ENCODE assay signal across 9 cellular contexts in the genomic region with DNA sequence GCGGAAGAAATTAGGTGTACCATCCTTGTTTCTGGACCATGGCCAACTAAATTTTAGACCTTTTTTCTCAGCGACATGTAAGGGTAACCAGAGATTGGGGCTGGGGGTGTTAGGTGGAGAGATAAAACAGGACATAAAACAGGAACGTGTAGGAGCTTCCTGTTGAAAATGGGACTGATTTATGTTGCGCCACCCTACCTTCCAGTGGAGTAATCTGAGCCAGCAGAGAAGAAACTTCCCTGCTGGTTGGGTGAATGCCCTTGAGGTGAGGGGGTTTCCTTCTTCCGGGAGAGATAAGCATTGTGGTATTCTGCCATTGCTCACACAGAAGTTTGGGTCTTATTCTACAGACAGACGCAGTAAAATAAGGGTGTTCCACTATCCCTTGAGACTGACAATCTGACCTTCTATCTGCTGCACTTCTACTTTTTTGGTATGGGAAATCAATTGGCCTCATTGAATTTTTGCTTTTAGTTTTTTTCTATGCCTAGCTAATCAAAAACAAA. TPM values are rescaled to one million over a fixed set of nuclear protein-coding genes. Genes with fewer than 3 reads are reported as not detected.
A peak's percentile ranks its signal among the peaks of the same experiment; 100 is the strongest.
DNase-seq lines count a peak whose midpoint lies in the region; ATAC-seq and TF ChIP-seq lines count a peak whose summit lies in the region.
"Had no signal": no experiment of that assay in that cellular context is flagged by ENCODE, and none has a peak within 500 bp of the region (broad histone marks: within the 10 kb centered on the region; RNA-seq: fewer than 3 reads in every experiment).

No MANE protein-coding gene starts in this region.

- H3K36me3 ChIP-seq in DND-41 (ENCODE audit: insufficient read depth, low read length) (no peaks in the 10 kb centered on the region; the same call in 1 of the 2 replicates), HUES64 (ENCODE audit: insufficient read depth, low read length) (no peaks in the 10 kb centered on the region), uterus (no peaks in the 10 kb centered on the region), upper lobe of right lung (no peaks in the 10 kb centered on the region)
- H3K36me3 ChIP-seq: upper lobe of left lung had no signal

- no peaks in the 10 kb centered on the region for H3K27me3 Mint-ChIP-seq in activated T-helper 2 cell treated with anti-CD3 and anti-CD28 coated beads, Interferon-gamma antibody, Interleukin-2, Interleukin-4, amounts not matched to agents 10 μg/mL and 5 μg/mL and 100 μg/mL, durations not matched to agents 14 hours and 24 hours and 36 hours (ENCODE audit: low read depth)

- H3K4me3 ChIP-seq in DND-41 (ENCODE audit: low read depth in 1 of 2, low read length in 2 of 2), result peak overlapping the region in 1 of 2 experiments; percentile 1; a peak in 1 of 4 replicates
- H3K4me3 ChIP-seq in HUES64 (ENCODE audit: low read length), result peak overlapping the region; percentile 20
- H3K4me3 ChIP-seq in uterus, result no peak overlapping the region
- H3K4me3 ChIP-seq in upper lobe of right lung, result no peak overlapping the region
- H3K4me3 ChIP-seq: upper lobe of left lung had no signal

- no peak for TF ChIP-seq CTCF in DND-41 (IDR thresholded peaks at IDR 0.05; ENCODE audit: borderline replicate concordance, extremely low read depth, low read length, poor library complexity, severe bottlenecking)
- no peak for TF ChIP-seq CTCF in uterus (IDR thresholded peaks at IDR 0.05)
- TF ChIP-seq CTCF in upper lobe of right lung (IDR thresholded peaks at IDR 0.05), result no peak

- TF ChIP-seq POLR2A in uterus (IDR thresholded peaks at IDR 0.05), result no peak

- peak overlapping the region; percentile 60 for H3K27ac Mint-ChIP-seq in activated T-helper 2 cell treated with anti-CD3 and anti-CD28 coated beads, Interferon-gamma antibody, Interleukin-2, Interleukin-4, amounts not matched to agents 10 μg/mL and 5 μg/mL and 100 μg/mL, durations not matched to agents 14 hours and 24 hours and 36 hours

- peak overlapping the region; percentile 63 for H3K4me3 Mint-ChIP-seq in activated T-helper 2 cell treated with anti-CD3 and anti-CD28 coated beads, Interferon-gamma antibody, Interleukin-2, Interleukin-4, amounts not matched to agents 10 μg/mL and 5 μg/mL and 100 μg/mL, durations not matched to agents 14 hours and 24 hours and 36 hours (ENCODE audit: low read depth)

- H3K9ac ChIP-seq in DND-41 (ENCODE audit: low read depth, low read length), result no peak overlapping the region
- no peak overlapping the region for H3K9ac ChIP-seq in HUES64 (ENCODE audit: low read depth, low read length)

- peaks cover 21% of the 10 kb centered on the region; the same call in 1 of the 2 replicates for H4K20me1 ChIP-seq in DND-41 (ENCODE audit: insufficient read depth, low read length)

- peaks cover 73% of the 10 kb centered on the region for H3K4me1 ChIP-seq in DND-41 (ENCODE audit: insufficient read depth, low read length)
- peaks cover 50% of the 10 kb centered on the region for H3K4me1 ChIP-seq in HUES64 (ENCODE audit: insufficient read depth, low read length)
- H3K4me1 ChIP-seq in uterus, result no peaks in the 10 kb centered on the region
- H3K4me1 ChIP-seq in upper lobe of right lung, result peaks cover 26% of the 10 kb centered on the region

- intact Hi-C loops in activated T-helper 2 cell treated with anti-CD3 and anti-CD28 coated beads, Interferon-gamma antibody, Interleukin-2, Interleukin-4, amounts not matched to agents 10 μg/mL and 5 μg/mL and 100 μg/mL, durations not matched to agents 14 hours and 24 hours and 36 hours (cut with micrococcal nuclease), result loop anchor here (1.0 to 10.0 kb wide), 7 partner anchors 8 to 1560 kb away; a partner anchor contains a TSS
- intact Hi-C loops in uterus (cut with DNase I; ENCODE audit: low total_unique reads), result no loop called here
- intact Hi-C loops in upper lobe of right lung (cut with DNase I), result no loop called here
- intact Hi-C loops in Right ventricle myocardium superior (cut with DNase I), result loop anchor here (10.0 kb wide), 1 partner anchor 210 kb away; no protein-coding TSS in a partner anchor

- 47% methylated on average over 6 of the region's 6 CpGs for WGBS in HUES64

- H3K4me2 ChIP-seq in DND-41 (ENCODE audit: insufficient read depth, low read length), result peak overlapping the region; percentile 35; the same call in 1 of the 2 replicates

- H3K9me3 Mint-ChIP-seq in activated T-helper 2 cell treated with anti-CD3 and anti-CD28 coated beads, Interferon-gamma antibody, Interleukin-2, Interleukin-4, amounts not matched to agents 10 μg/mL and 5 μg/mL and 100 μg/mL, durations not matched to agents 14 hours and 24 hours and 36 hours, result no peaks in the 10 kb centered on the region

- peaks cover 86% of the 10 kb centered on the region for H3K79me2 ChIP-seq in DND-41 (ENCODE audit: insufficient read depth, low read length)

- ATAC-seq in DND-41 (ENCODE audit: insufficient read depth, low read depth) (no peak; the same call in 2 of the 3 replicates), upper lobe of right lung (no peak), Right ventricle myocardium superior (ENCODE audit: poor library complexity) (no peak)

- H2AFZ ChIP-seq in DND-41 (ENCODE audit: low read depth, low read length), result no peak overlapping the region

- peaks cover 61% of the 10 kb centered on the region for H3K4me1 Mint-ChIP-seq in activated T-helper 2 cell treated with anti-CD3 and anti-CD28 coated beads, Interferon-gamma antibody, Interleukin-2, Interleukin-4, amounts not matched to agents 10 μg/mL and 5 μg/mL and 100 μg/mL, durations not matched to agents 14 hours and 24 hours and 36 hours (ENCODE audit: low read depth)

- no peaks in the 10 kb centered on the region for H3K9me3 ChIP-seq in DND-41 (ENCODE audit: insufficient read depth, low read length, severe bottlenecking)
- H3K9me3 ChIP-seq in HUES64 (ENCODE audit: insufficient read depth, low read depth, low read length), result no peaks in the 10 kb centered on the region
- H3K9me3 ChIP-seq in uterus, result no peaks in the 10 kb centered on the region
- no peaks in the 10 kb centered on the region for H3K9me3 ChIP-seq in upper lobe of right lung
- H3K9me3 ChIP-seq: upper lobe of left lung had no signal

- H3K36me3 Mint-ChIP-seq in activated T-helper 2 cell treated with anti-CD3 and anti-CD28 coated beads, Interferon-gamma antibody, Interleukin-2, Interleukin-4, amounts not matched to agents 10 μg/mL and 5 μg/mL and 100 μg/mL, durations not matched to agents 14 hours and 24 hours and 36 hours (ENCODE audit: low read depth), result peaks cover 53% of the 10 kb centered on the region

- DNase-seq in DND-41 (peak; percentile 58), medulla oblongata (ENCODE audit: extremely low spot score) (peak; percentile 20), uterus (no peak), upper lobe of right lung (no peak), C1 segment of cervical spinal cord (lab: John Stamatoyannopoulos, UW) (no peak), Right ventricle myocardium superior (no peak)
- DNase-seq in activated T-helper 2 cell treated with anti-CD3 and anti-CD28 coated beads, Interferon-gamma antibody, Interleukin-2, Interleukin-4, amounts not matched to agents 10 μg/mL and 5 μg/mL and 100 μg/mL, durations not matched to agents 14 hours and 24 hours and 36 hours (ENCODE audit: low spot score), result peak; percentile 47

- no peak overlapping the region for H3K27ac ChIP-seq in DND-41 (ENCODE audit: low read length)
- peak overlapping the region; percentile 61 for H3K27ac ChIP-seq in HUES64 (ENCODE audit: low read depth, low read length)
- H3K27ac ChIP-seq in uterus, result peak overlapping the region in 1 of 2 donors; percentile 12
- H3K27ac ChIP-seq in upper lobe of right lung, result no peak overlapping the region

- H3K27me3 ChIP-seq in DND-41 (ENCODE audit: insufficient read depth, low read length, poor library complexity) (no peaks in the 10 kb centered on the region), HUES64 (ENCODE audit: insufficient read depth, low read length) (no peaks in the 10 kb centered on the region), uterus (no peaks in the 10 kb centered on the region), upper lobe of right lung (no peaks in the 10 kb centered on the region)
- H3K27me3 ChIP-seq: upper lobe of left lung had no signal

RNA-seq across cellular contexts. Expression of a gene that starts 4.5 kb away (rescaled TPM):
- polyA plus RNA-seq in HUES64 (2013, experiment 1 of 2), result 47.6 TPM
- polyA plus RNA-seq in HUES64 (2013, experiment 2 of 2), result 47.1 TPM
- 132 TPM in 2 replicates for total RNA-seq in activated T-helper 2 cell treated with anti-CD3 and anti-CD28 coated beads, Interferon-gamma antibody, Interleukin-2, Interleukin-4, amounts not matched to agents 10 μg/mL and 5 μg/mL and 100 μg/mL, durations not matched to agents 14 hours and 24 hours and 36 hours
- total RNA-seq in uterus (10 to 100 TPM in 3 of 4 donors, 1 to 10 TPM in 1; 8.2 to 78.6 (median 29.3) TPM), upper lobe of right lung (52.1 TPM), Right ventricle myocardium superior (5.2 TPM)

Comparison
In these comparisons a context has a peak if more than half of its experiments do, and no peak if none do; other contexts are left out.
1. DNase-seq: peak in DND-41 (single experiment), activated T-helper 2 cell treated with anti-CD3 and anti-CD28 coated beads, Interferon-gamma antibody, Interleukin-2, Interleukin-4, amounts not matched to agents 10 μg/mL and 5 μg/mL and 100 μg/mL, durations not matched to agents 14 hours and 24 hours and 36 hours (single experiment) and medulla oblongata (single experiment); none in uterus (0 of 2), upper lobe of right lung (single experiment), C1 segment of cervical spinal cord (0 of 14) and Right ventricle myocardium superior (single experiment).
2. intact Hi-C loops: an anchor here in activated T-helper 2 cell treated with anti-CD3 and anti-CD28 coated beads, Interferon-gamma antibody, Interleukin-2, Interleukin-4, amounts not matched to agents 10 μg/mL and 5 μg/mL and 100 μg/mL, durations not matched to agents 14 hours and 24 hours and 36 hours (1.0 to 10.0 kb wide) and Right ventricle myocardium superior (10.0 kb wide); none called in uterus and upper lobe of right lung.